In the genomic region with DNA sequence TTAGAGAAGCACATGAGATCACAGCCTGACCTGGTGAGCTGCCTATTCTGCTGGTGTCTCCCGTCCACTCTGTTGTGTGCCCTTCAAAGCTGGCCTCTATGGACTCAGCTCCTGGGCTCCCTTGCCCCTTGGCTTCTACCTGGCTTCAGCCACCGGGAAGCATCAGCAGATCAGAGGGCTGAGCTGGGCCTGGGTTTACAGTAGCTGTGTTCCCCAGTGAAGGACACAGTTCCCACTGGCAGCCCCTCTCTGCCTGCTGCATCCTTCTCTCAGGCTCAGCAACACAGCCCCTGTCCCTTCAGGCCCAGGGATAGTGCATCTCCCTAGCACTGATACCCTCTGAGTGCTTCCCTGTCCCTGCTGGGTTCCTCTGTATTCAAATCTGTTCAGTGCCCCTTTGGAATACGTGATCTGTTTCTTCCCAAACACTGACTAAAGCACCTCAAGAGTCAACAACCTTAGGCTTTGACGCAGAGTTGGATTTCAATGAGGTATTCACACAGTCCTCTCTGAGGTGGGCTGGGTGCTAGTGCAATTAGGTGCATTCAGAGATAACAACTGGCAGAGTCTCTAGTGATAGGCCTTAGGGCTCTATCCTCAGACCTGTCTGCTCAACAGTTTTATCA, we compare ENCODE assay signal across 16 cellular contexts.
DNase-seq lines count a peak whose midpoint lies in the region; ATAC-seq and TF ChIP-seq lines count a peak whose summit lies in the region.
"Had no signal": no experiment of that assay in that cellular context is flagged by ENCODE, and none has a peak within 500 bp of the region (broad histone marks: within the 10 kb centered on the region; RNA-seq: fewer than 3 reads in every experiment).

No MANE protein-coding gene starts in this region.

- H3K4ac ChIP-seq in H9 (ENCODE audit: low read depth, low read length): no peak overlapping the region

- TF ChIP-seq CTCF in activated CD8-positive, alpha-beta T cell treated with anti-CD3 and anti-CD28 coated beads for 36 hours (IDR thresholded peaks at IDR 0.05): no peak
- TF ChIP-seq CTCF in H9 (conservative IDR thresholded peaks at IDR 0.05) (no peak), upper lobe of right lung (IDR thresholded peaks at IDR 0.05) (no peak), WTC11 (IDR thresholded peaks at IDR 0.05) (no peak)

- peaks cover 4% of the 10 kb centered on the region for H3K27me3 Mint-ChIP-seq in activated CD8-positive, alpha-beta T cell treated with anti-CD3 and anti-CD28 coated beads, Interleukin-2, amount 10 ng/mL, durations not matched to agents 7 days and 5 days (ENCODE audit: low read depth)
- H3K27me3 Mint-ChIP-seq in activated CD8-positive, alpha-beta T cell treated with anti-CD3 and anti-CD28 coated beads for 36 hours: peaks cover 4% of the 10 kb centered on the region
- peaks cover 7% of the 10 kb centered on the region for H3K27me3 Mint-ChIP-seq in H9 (ENCODE audit: low read depth)
- H3K27me3 Mint-ChIP-seq in WTC11 (ENCODE audit: low read depth): no peaks in the 10 kb centered on the region; the same call in 1 of the 2 replicates

- no peak overlapping the region for H2BK15ac ChIP-seq in H9 (ENCODE audit: low read depth, low read length)

- H2AFZ ChIP-seq in H9 (ENCODE audit: low read length): no peak overlapping the region

- no peak overlapping the region for H2BK5ac ChIP-seq in H9 (ENCODE audit: insufficient read length, low read length)

- no peaks in the 10 kb centered on the region for H3K9me3 Mint-ChIP-seq in activated CD8-positive, alpha-beta T cell treated with anti-CD3 and anti-CD28 coated beads, Interleukin-2, amount 10 ng/mL, durations not matched to agents 7 days and 5 days (ENCODE audit: insufficient read depth)
- no peaks in the 10 kb centered on the region for H3K9me3 Mint-ChIP-seq in activated CD8-positive, alpha-beta T cell treated with anti-CD3 and anti-CD28 coated beads for 36 hours
- H3K9me3 Mint-ChIP-seq in H9 (peaks cover 2 to 3% of the 10 kb centered on the region in 2 experiments; a peak in 2 of 5 replicates), WTC11 (0 out of 2 replicates have a peak, but pooled peaks cover 3% of the 10 kb centered on the region)
- H3K9me3 Mint-ChIP-seq: CD4-positive, alpha-beta T cell had no signal

- no peak overlapping the region for H3T11ph ChIP-seq in H9 (ENCODE audit: low read length)

- H3K27ac ChIP-seq in H9 (ENCODE audit: insufficient read length, low read depth, low read length) (no peak overlapping the region), upper lobe of right lung (no peak overlapping the region)

- intact Hi-C loops in activated CD8-positive, alpha-beta T cell treated with anti-CD3 and anti-CD28 coated beads for 36 hours (cut with micrococcal nuclease): no loop called here
- intact Hi-C loops in upper lobe of right lung (cut with DNase I): no loop called here

- peak; percentile 8 for DNase-seq in activated CD8-positive, alpha-beta T cell treated with anti-CD3 and anti-CD28 coated beads, Interleukin-2, amount 10 ng/mL, durations not matched to agents 7 days and 5 days
- no peak for DNase-seq in activated CD8-positive, alpha-beta T cell treated with anti-CD3 and anti-CD28 coated beads for 36 hours
- peak; percentile 5 for DNase-seq in H9
- DNase-seq in islet precursor cell: peak; percentile 21
- DNase-seq in upper lobe of right lung: peak; percentile 33
- DNase-seq in WTC11 (ENCODE audit: low spot score): no peak
- no peak for DNase-seq in DMS 273 (lab: John Stamatoyannopoulos, UW; ENCODE audit: unreplicated experiment)
- DNase-seq: Caco-2; CD4-positive, alpha-beta T cell; GF-D8; HCEC 1CT; NCI-H1092 treated with DMSO at 0.1 percent for 48 hours; NCI-H187 treated with DMSO at 0.1 percent for 48 hours; NCI-H226; NCI-H69; Right ventricle myocardium superior had no signal

- no peak overlapping the region for H3K18ac ChIP-seq in H9 (ENCODE audit: insufficient read length, low read depth, low read length)

- H3K9ac ChIP-seq in H9 (ENCODE audit: extremely low read depth, insufficient read length, low read length): no peak overlapping the region

- H3K9me3 ChIP-seq in H9 (ENCODE audit: control insufficient read depth, low read depth, low read length) (no peaks in the 10 kb centered on the region), upper lobe of right lung (no peaks in the 10 kb centered on the region)

- H4K20me1 ChIP-seq in H9 (ENCODE audit: control insufficient read depth, insufficient read depth, insufficient read length): no peaks in the 10 kb centered on the region

- no CpG with 5 or more reads among the region's 4 CpGs for WGBS in H9 (ENCODE audit: extremely low coverage, insufficient read length, low lambda C conversion rate)

- no peaks in the 10 kb centered on the region for H3K23me2 ChIP-seq in H9 (ENCODE audit: insufficient read length, low read depth, low read length, poor library complexity, severe bottlenecking)

- no peak overlapping the region for H3K14ac ChIP-seq in H9 (ENCODE audit: insufficient read depth, low read length)

- H4K5ac ChIP-seq in H9 (ENCODE audit: insufficient read length, low read depth, low read length): no peak overlapping the region

- H3K4me1 Mint-ChIP-seq in activated CD8-positive, alpha-beta T cell treated with anti-CD3 and anti-CD28 coated beads, Interleukin-2, amount 10 ng/mL, durations not matched to agents 7 days and 5 days (ENCODE audit: low read depth): no peaks in the 10 kb centered on the region
- no peaks in the 10 kb centered on the region for H3K4me1 Mint-ChIP-seq in activated CD8-positive, alpha-beta T cell treated with anti-CD3 and anti-CD28 coated beads for 36 hours (ENCODE audit: low read depth)
- H3K4me1 Mint-ChIP-seq in H9 (peaks cover 23% of the 10 kb centered on the region in 2 experiments), WTC11 (peaks cover 16% of the 10 kb centered on the region)

- H4K91ac ChIP-seq in H9 (ENCODE audit: insufficient read length, low read depth, low read length): no peak overlapping the region

- CTCF ChIA-PET in activated CD8-positive, alpha-beta T cell treated with anti-CD3 and anti-CD28 coated beads, Interleukin-2, amount 10 ng/mL, durations not matched to agents 7 days and 5 days (lab: Charles Lee): no interaction called here
- CTCF ChIA-PET in activated CD8-positive, alpha-beta T cell treated with anti-CD3 and anti-CD28 coated beads for 36 hours (lab: Charles Lee): no interaction called here
- CTCF ChIA-PET in WTC11 (lab: Charles Lee): interaction anchor here (1.1 to 1.7 kb wide), 2 partner anchors 33 to 92 kb away, joined by 3 to 4 read pairs; no protein-coding TSS in a partner anchor

- H3K4me3 Mint-ChIP-seq in activated CD8-positive, alpha-beta T cell treated with anti-CD3 and anti-CD28 coated beads, Interleukin-2, amount 10 ng/mL, durations not matched to agents 7 days and 5 days: no peak overlapping the region
- no peak overlapping the region for H3K4me3 Mint-ChIP-seq in activated CD8-positive, alpha-beta T cell treated with anti-CD3 and anti-CD28 coated beads for 36 hours
- no peak overlapping the region for H3K4me3 Mint-ChIP-seq in H9
- no peak overlapping the region for H3K4me3 Mint-ChIP-seq in WTC11
- H3K4me3 Mint-ChIP-seq: CD4-positive, alpha-beta T cell had no signal

- H3K79me1 ChIP-seq in H9 (ENCODE audit: insufficient read depth, low read depth, low read length, poor library complexity, severe bottlenecking): no peaks in the 10 kb centered on the region

- no peaks in the 10 kb centered on the region for H3K36me3 ChIP-seq in upper lobe of right lung

- no peak overlapping the region for H2BK12ac ChIP-seq in H9 (ENCODE audit: insufficient read length, low read depth, low read length)

- H3K4me2 ChIP-seq in H9 (ENCODE audit: insufficient read depth, insufficient read length, low read length): no peak overlapping the region

- H3K4me3 ChIP-seq in upper lobe of right lung: no peak overlapping the region

- POLR2A ChIA-PET in activated CD8-positive, alpha-beta T cell treated with anti-CD3 and anti-CD28 coated beads, Interleukin-2, amount 10 ng/mL, durations not matched to agents 7 days and 5 days (lab: Charles Lee): no interaction called here
- POLR2A ChIA-PET in activated CD8-positive, alpha-beta T cell treated with anti-CD3 and anti-CD28 coated beads for 36 hours (lab: Charles Lee): no interaction called here
- POLR2A ChIA-PET in WTC11 (lab: Charles Lee): no interaction called here

- H3K23ac ChIP-seq in H9 (ENCODE audit: insufficient read length, low read depth, low read length): no peak overlapping the region

- no peaks in the 10 kb centered on the region for H3K79me2 ChIP-seq in H9 (ENCODE audit: insufficient read depth, low read length)

- H2AK5ac ChIP-seq in H9 (ENCODE audit: insufficient read length, low read length): no peak overlapping the region

- H3K4me1 ChIP-seq in H9 (ENCODE audit: insufficient read depth, low read length): peaks cover 7% of the 10 kb centered on the region; the same call in 1 of the 2 replicates
- no peaks in the 10 kb centered on the region for H3K4me1 ChIP-seq in upper lobe of right lung
- H3K4me1 ChIP-seq: Caco-2 had no signal

- no peak overlapping the region for H2BK120ac ChIP-seq in H9 (ENCODE audit: low read depth, low read length, poor library complexity, severe bottlenecking)

- no peak for ATAC-seq in activated CD8-positive, alpha-beta T cell treated with anti-CD3 and anti-CD28 coated beads, Interleukin-2, amount 10 ng/mL, durations not matched to agents 7 days and 5 days
- ATAC-seq in activated CD8-positive, alpha-beta T cell treated with anti-CD3 and anti-CD28 coated beads for 36 hours: no peak
- ATAC-seq in upper lobe of right lung (no peak), WTC11 (no peak)

- H3K27me3 ChIP-seq in H9 (ENCODE audit: insufficient read depth, low read length) (no peaks in the 10 kb centered on the region), upper lobe of right lung (no peaks in the 10 kb centered on the region)

- no peak overlapping the region for H2BK20ac ChIP-seq in H9 (ENCODE audit: low read depth, low read length, poor library complexity, severe bottlenecking)

- H3K36me3 Mint-ChIP-seq in activated CD8-positive, alpha-beta T cell treated with anti-CD3 and anti-CD28 coated beads, Interleukin-2, amount 10 ng/mL, durations not matched to agents 7 days and 5 days (ENCODE audit: low read depth): no peaks in the 10 kb centered on the region
- H3K36me3 Mint-ChIP-seq in activated CD8-positive, alpha-beta T cell treated with anti-CD3 and anti-CD28 coated beads for 36 hours (ENCODE audit: low read depth): no peaks in the 10 kb centered on the region
- H3K36me3 Mint-ChIP-seq in H9 (ENCODE audit: insufficient read depth in 1 of 3, low read depth in 3 of 3): no peaks in the 10 kb centered on the region
- no peaks in the 10 kb centered on the region for H3K36me3 Mint-ChIP-seq in WTC11

- no peak overlapping the region for H3K27ac Mint-ChIP-seq in activated CD8-positive, alpha-beta T cell treated with anti-CD3 and anti-CD28 coated beads, Interleukin-2, amount 10 ng/mL, durations not matched to agents 7 days and 5 days
- no peak overlapping the region for H3K27ac Mint-ChIP-seq in activated CD8-positive, alpha-beta T cell treated with anti-CD3 and anti-CD28 coated beads for 36 hours
- H3K27ac Mint-ChIP-seq in H9 (no peak overlapping the region), WTC11 (no peak overlapping the region)
- H3K27ac Mint-ChIP-seq: CD4-positive, alpha-beta T cell had no signal

- no peak overlapping the region for H4K8ac ChIP-seq in H9 (replicated peaks; ENCODE audit: insufficient read length, low read depth, low read length)

- no peak overlapping the region for H3K56ac ChIP-seq in H9 (ENCODE audit: insufficient read length, low read depth, low read length)

TF ChIP-seq in WTC11, 78 proteins besides CTCF, POLR2A, EP300 and RAD21 (continues in another document):
- no peak for TF ChIP-seq ZNF138 (CRISPR knock-in tag; conservative IDR thresholded peaks at IDR 0.05)

Comparison
In these comparisons a context has a peak if more than half of its experiments do, and no peak if none do; other contexts are left out.
1. DNase-seq: peak in activated CD8-positive, alpha-beta T cell treated with anti-CD3 and anti-CD28 coated beads, Interleukin-2, amount 10 ng/mL, durations not matched to agents 7 days and 5 days (single experiment), H9 (single experiment), islet precursor cell (single experiment) and upper lobe of right lung (single experiment); none in activated CD8-positive, alpha-beta T cell treated with anti-CD3 and anti-CD28 coated beads for 36 hours (single experiment), WTC11 (single experiment) and DMS 273 (single experiment).